ENCODE assay signal across 8 cellular contexts in the genomic region with DNA sequence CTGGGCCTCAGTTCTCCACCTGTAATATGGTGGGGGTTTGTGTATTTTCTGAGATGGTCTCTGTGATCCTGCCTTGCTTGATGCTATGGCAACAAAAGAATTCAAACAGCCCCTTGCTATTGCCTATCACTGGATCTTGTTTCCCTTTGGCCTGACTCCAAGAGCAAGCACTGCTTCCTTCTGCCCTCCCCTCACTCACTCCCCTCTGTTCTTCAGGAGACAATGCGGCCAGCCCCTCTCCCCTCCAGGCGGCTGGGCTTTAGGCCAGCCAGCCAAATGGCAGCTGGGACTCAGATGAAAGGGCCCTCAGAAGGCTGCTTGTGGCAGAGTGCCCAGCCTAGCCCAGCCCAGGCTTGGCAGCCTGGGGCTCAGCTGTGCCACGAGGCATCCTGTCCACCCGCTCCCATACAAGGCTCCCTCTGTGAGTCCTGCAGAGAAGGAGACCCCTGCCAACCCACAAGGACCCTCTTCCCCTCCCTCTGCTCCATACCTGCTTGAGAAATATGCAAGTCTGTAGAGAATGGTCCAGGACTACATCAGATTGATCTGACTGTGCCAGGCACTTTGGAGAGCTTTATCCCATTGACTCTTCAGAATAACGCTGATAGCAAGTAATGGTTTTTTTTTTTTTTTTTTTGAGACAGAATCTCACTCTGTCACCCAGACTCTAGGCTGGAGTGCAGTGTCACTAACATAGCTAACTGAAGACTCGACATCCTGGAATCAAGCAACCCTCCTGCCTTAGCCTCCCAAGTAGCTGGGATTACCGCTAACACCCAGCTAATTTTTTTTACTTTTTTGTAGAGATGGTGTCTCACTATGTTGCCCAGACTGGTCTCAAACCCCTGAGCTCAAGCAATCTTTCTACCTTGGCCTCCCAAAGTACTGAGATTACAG. TPM values are rescaled to one million over a fixed set of nuclear protein-coding genes. Genes with fewer than 3 reads are reported as not detected.
DNase-seq lines count a peak whose midpoint lies in the region; ATAC-seq and TF ChIP-seq lines count a peak whose summit lies in the region.

No MANE protein-coding gene starts in this region.

- ATAC-seq in GM21381 (IDR thresholded peaks at IDR 0.05; ENCODE audit: unreplicated experiment) (no peak), GM18861 (IDR thresholded peaks at IDR 0.05; ENCODE audit: unreplicated experiment) (no peak)

- H3K4me3 ChIP-seq in cardiac fibroblast (replicated peaks in 1 of 2; ENCODE audit: low read depth in 2 of 2, low read length in 2 of 2) (no peak overlapping the region), mesendoderm (ENCODE audit: low read length) (no peak overlapping the region), WERI-Rb-1 (ENCODE audit: low read depth, low read length) (no peak overlapping the region)

- H2BK15ac ChIP-seq in mesendoderm (replicated peaks; ENCODE audit: low read depth), result no peak overlapping the region

- no peak overlapping the region for H2AK5ac ChIP-seq in mesendoderm (ENCODE audit: low read length)

- H3K4ac ChIP-seq in mesendoderm (ENCODE audit: low read depth, low read length), result no peak overlapping the region

- no peak overlapping the region for H3K23ac ChIP-seq in mesendoderm (ENCODE audit: low read length)

- no peak overlapping the region for H4K5ac ChIP-seq in mesendoderm (ENCODE audit: low read length)

- H3K18ac ChIP-seq in mesendoderm (ENCODE audit: low read length), result no peak overlapping the region

- H3K9me3 ChIP-seq in WERI-Rb-1 (ENCODE audit: severe bottlenecking), result no peaks in the 10 kb centered on the region

- no peak overlapping the region for H3K9ac ChIP-seq in mesendoderm (ENCODE audit: low read length)

- no peaks in the 10 kb centered on the region for H3K79me1 ChIP-seq in mesendoderm (ENCODE audit: low read length)

- H3K27ac ChIP-seq in mesendoderm (ENCODE audit: low read depth, low read length) (no peak overlapping the region), WERI-Rb-1 (no peak overlapping the region)

- WGBS in mesendoderm (ENCODE audit: extremely low coverage, insufficient coverage, low lambda C conversion rate), result no CpG with 5 or more reads among the region's 7 CpGs

- H3K4me2 ChIP-seq in mesendoderm (ENCODE audit: low read length), result no peak overlapping the region

- no peaks in the 10 kb centered on the region for H3K4me1 ChIP-seq in mesendoderm (ENCODE audit: control insufficient read depth, low read depth, low read length)

- DNase-seq in DMS 273 treated with DMSO at 0.1 percent for 48 hours (lab: John Stamatoyannopoulos, UW) (peak; percentile 85), NCI-H2171 (lab: John Stamatoyannopoulos, UW) (peak; percentile 100), cardiac fibroblast (ENCODE audit: low read depth in 2 of 2) (peak; percentile 36 to 92), mesendoderm (peak; percentile 66), WERI-Rb-1 (no peak), NCI-H1930 (lab: John Stamatoyannopoulos, UW) (no peak)

- no peak for TF ChIP-seq CTCF in cardiac fibroblast (IDR thresholded peaks at IDR 0.05; ENCODE audit: low read depth, low read length)
- no peak for TF ChIP-seq CTCF in WERI-Rb-1 (IDR thresholded peaks at IDR 0.05; ENCODE audit: low read depth, low read length)

- H2BK5ac ChIP-seq in mesendoderm (ENCODE audit: low read length), result no peak overlapping the region

- H3K36me3 ChIP-seq in mesendoderm (ENCODE audit: control insufficient read depth, insufficient read depth, low read length), result no peaks in the 10 kb centered on the region
- H3K36me3 ChIP-seq in WERI-Rb-1, result no peaks in the 10 kb centered on the region

- H3K27me3 ChIP-seq in mesendoderm (ENCODE audit: insufficient read depth, low read length, poor library complexity) (no peaks in the 10 kb centered on the region), WERI-Rb-1 (ENCODE audit: insufficient read depth, low read depth, severe bottlenecking) (no peaks in the 10 kb centered on the region)

- no peak overlapping the region for H4K8ac ChIP-seq in mesendoderm (ENCODE audit: low read depth, low read length)

- no peak overlapping the region for H2BK120ac ChIP-seq in mesendoderm (ENCODE audit: low read depth, low read length)

- H3K56ac ChIP-seq in mesendoderm (ENCODE audit: low read length), result no peak overlapping the region

- H3K79me2 ChIP-seq in mesendoderm (ENCODE audit: control insufficient read depth, insufficient read depth, low read length), result no peaks in the 10 kb centered on the region

RNA-seq across cellular contexts. Expression of a gene that starts 7.6 kb away (rescaled TPM):
- polyA plus RNA-seq in mesendoderm (2013, experiment 1 of 2), result 23.6 TPM
- polyA plus RNA-seq in mesendoderm (2013, experiment 2 of 2), result 23.6 TPM

RNA-seq across cellular contexts. Expression of a gene that starts 33.0 kb away (rescaled TPM):
- 0.04 TPM for polyA plus RNA-seq in mesendoderm (2013, experiment 1 of 2)
- not detected for polyA plus RNA-seq in mesendoderm (2013, experiment 2 of 2)

RNA-seq across cellular contexts. Expression of a gene that starts 36.2 kb away (rescaled TPM):
- polyA plus RNA-seq in mesendoderm (2013, experiment 1 of 2), result 17.7 TPM
- 19.1 TPM for polyA plus RNA-seq in mesendoderm (2013, experiment 2 of 2)

RNA-seq across cellular contexts. Expression of a gene that starts 49.0 kb away (rescaled TPM):
- polyA plus RNA-seq in mesendoderm (2013, experiment 1 of 2), result 307 TPM
- 298 TPM for polyA plus RNA-seq in mesendoderm (2013, experiment 2 of 2)

Comparison
In these comparisons a context has a peak if more than half of its experiments do, and no peak if none do; other contexts are left out.
1. DNase-seq: peak in DMS 273 treated with DMSO at 0.1 percent for 48 hours (single experiment), NCI-H2171 (single experiment), cardiac fibroblast (2 of 2) and mesendoderm (single experiment); none in WERI-Rb-1 (single experiment) and NCI-H1930 (0 of 2).